Comparison of ENCODE assay signal across 8 cellular contexts in genomic region chr2:201071305-201072200, GRCh38. TPM values are rescaled to one million over a fixed set of nuclear protein-coding genes. Genes with fewer than 3 reads are reported as not detected.
DNase-seq lines count a peak whose midpoint lies in the region; ATAC-seq and TF ChIP-seq lines count a peak whose summit lies in the region.

HYCC2 (minus strand) TSS chr2:201071671; CDS start chr2:201024009, 47,662 bp downstream.
NDUFB3 (plus strand) TSS chr2:201072001; CDS start chr2:201078883, 6,882 bp downstream.

- ATAC-seq in GM19023 (IDR thresholded peaks at IDR 0.05; ENCODE audit: unreplicated experiment) (peak; percentile 99), HG03280 (IDR thresholded peaks at IDR 0.05; ENCODE audit: unreplicated experiment) (peak; percentile 99), activated B cell treated with CpG ODN at 0.5 μM for 24 hours (ENCODE audit: low read depth) (peak; percentile 96)

- peaks cover 15% of the 10 kb centered on the region for H3K36me3 Mint-ChIP-seq in activated B cell treated with CpG ODN at 0.5 μM for 24 hours (ENCODE audit: low read depth)

- intact Hi-C loops in activated B cell treated with CpG ODN at 0.5 μM for 24 hours (cut with micrococcal nuclease) = loop anchor here (1.0 to 10.0 kb wide), 14 partner anchors 47 to 1196 kb away; partner anchors contain the start of genes BZW1, CLK1, MAIP1 and NIF3L1

- CTCF ChIA-PET in activated B cell treated with CpG ODN at 0.5 μM for 24 hours (lab: Charles Lee) = interaction anchor here (1.0 to 3.1 kb wide), 6 partner anchors 46 to 161 kb away, joined by 3 to 23 read pairs (median 4); partner anchors contain the start of gene CFLAR

- DNase-seq in AG10803 (ENCODE audit: low read depth) (peak; percentile 90), NCI-H345 (lab: John Stamatoyannopoulos, UW) (peak; percentile 92), activated B cell treated with CpG ODN at 0.5 μM for 24 hours (peak; percentile 77), iris pigment epithelial cell (ENCODE audit: low read depth) (peak; percentile 94)
- DNase-seq in central memory CD4-positive, alpha-beta T cell = peak; percentile 94
- peak; percentile 85 for DNase-seq in stimulated activated CD4-positive, alpha-beta T cell treated with anti-CD3 and anti-CD28 coated beads, Interleukin-12 subunit alpha, Interleukin-12 subunit beta, amount 100 ng/mL, for 24 hours (ENCODE audit: low read depth in 2 of 2)

- POLR2A ChIA-PET in activated B cell treated with CpG ODN at 0.5 μM for 24 hours (lab: Charles Lee) = interaction anchor here (0.5 to 3.5 kb wide), 7 partner anchors 11 to 183 kb away, joined by 3 to 46 read pairs (median 6); partner anchors contain the start of genes CFLAR, NIF3L1 and PPIL3

- H3K4me3 Mint-ChIP-seq in activated B cell treated with CpG ODN at 0.5 μM for 24 hours = peak within 1 kb of the TSS; percentile 98

- no peaks in the 10 kb centered on the region for H3K9me3 Mint-ChIP-seq in activated B cell treated with CpG ODN at 0.5 μM for 24 hours

- H3K4me3 ChIP-seq in AG10803 (ENCODE audit: low read length) = peak within 1 kb of the TSS; percentile 95

- peaks cover 50% of the 10 kb centered on the region for H3K4me1 Mint-ChIP-seq in activated B cell treated with CpG ODN at 0.5 μM for 24 hours

- TF ChIP-seq CTCF in AG10803 (conservative IDR thresholded peaks at IDR 0.05; ENCODE audit: low read length) = peak; percentile 21; the same call in 1 of the 2 replicates
- no peak for TF ChIP-seq CTCF in activated B cell treated with CpG ODN at 0.5 μM for 24 hours (IDR thresholded peaks at IDR 0.05)

- peak within 1 kb of the TSS; percentile 96 for H3K27ac Mint-ChIP-seq in activated B cell treated with CpG ODN at 0.5 μM for 24 hours

- no peaks in the 10 kb centered on the region for H3K27me3 Mint-ChIP-seq in activated B cell treated with CpG ODN at 0.5 μM for 24 hours

RNA-seq across cellular contexts. Expression of gene HYCC2, which starts in this region (rescaled TPM):
- 32.0 and 39.6 TPM in 2 replicates for total RNA-seq in activated B cell treated with CpG ODN at 0.5 μM for 24 hours

RNA-seq across cellular contexts. Expression of gene NDUFB3, which starts in this region (rescaled TPM):
- 85.4 and 94.2 TPM in 2 replicates for total RNA-seq in activated B cell treated with CpG ODN at 0.5 μM for 24 hours

Comparison
In these comparisons a context has a peak if more than half of its experiments do, and no peak if none do; other contexts are left out.
1. Peak in every context shown above with its lines: DNase-seq, ATAC-seq and H3K4me3 ChIP-seq.